In genomic region chr10:100186253-100186780, GRCh38 we compare ENCODE assay signal across 8 cellular contexts. TPM values are rescaled to one million over a fixed set of nuclear protein-coding genes. Genes with fewer than 3 reads are reported as not detected.
DNase-seq lines count a peak whose midpoint lies in the region; ATAC-seq and TF ChIP-seq lines count a peak whose summit lies in the region.

No MANE protein-coding gene starts in this region.

- no peaks in the 10 kb centered on the region; the same call in 1 of the 2 replicates for H3K36me3 ChIP-seq in Caco-2 (ENCODE audit: control insufficient read depth, insufficient read depth, low read length)
- peaks cover 2 to 4% of the 10 kb centered on the region in 2 donors for H3K36me3 ChIP-seq in aorta (ENCODE audit: control insufficient read depth in 1 of 2, insufficient read depth in 2 of 2, low read length in 1 of 2)

- peak overlapping the region; percentile 76 for H3K4me3 Mint-ChIP-seq in Caco-2 (ENCODE audit: unreplicated experiment)

- 0% methylated on average over 14 of the region's 14 CpGs for WGBS in aorta, 2 donors

- BruUV-seq in Caco-2 (replicated peaks; lab: Mats Ljungman, UMichigan) = TSS peak; percentile 84

- no peaks in the 10 kb centered on the region for H3K9me3 Mint-ChIP-seq in Caco-2 (ENCODE audit: unreplicated experiment)

- DNase-seq in Caco-2 (peak; percentile 39 to 52), RWPE1 (ENCODE audit: low spot score) (peak; percentile 41), aorta (peak in 1 of 2 donors; percentile 52), globus pallidus (ENCODE audit: low spot score) (no peak)
- DNase-seq in effector CD4-positive, alpha-beta T cell = peak; percentile 4

- H3K4me3 ChIP-seq in Caco-2 (ENCODE audit: low read depth, low read length) = peak overlapping the region; percentile 71
- peak overlapping the region; percentile 79 for H3K4me3 ChIP-seq in mononuclear cell (ENCODE audit: low read length)
- H3K4me3 ChIP-seq in aorta (ENCODE audit: low read length in 2 of 2) = peak overlapping the region; percentile 43 to 74

- CTCF ChIA-PET in Caco-2 (lab: Charles Lee) (interaction anchor here (0.6 kb wide), 1 partner anchor 146 kb away, joined by 3 read pairs; no protein-coding TSS in a partner anchor), RWPE1 (lab: Yijun Ruan, JAX) (interaction anchor here (0.6 kb wide), 1 partner anchor 394 kb away, joined by 4 read pairs; no protein-coding TSS in a partner anchor)

- no peaks in the 10 kb centered on the region for H3K9me3 ChIP-seq in Caco-2
- no peaks in the 10 kb centered on the region for H3K9me3 ChIP-seq in mononuclear cell (ENCODE audit: low read depth, low read length)
- no peaks in the 10 kb centered on the region for H3K9me3 ChIP-seq in aorta (ENCODE audit: control insufficient read depth, low read length)

- no peaks in the 10 kb centered on the region for H3K27me3 ChIP-seq in Caco-2 (replicated peaks; ENCODE audit: control insufficient read depth, insufficient read depth, low read length)
- H3K27me3 ChIP-seq in mononuclear cell (ENCODE audit: insufficient read depth, low read length) = no peaks in the 10 kb centered on the region
- H3K27me3 ChIP-seq in aorta (ENCODE audit: control insufficient read depth in 1 of 2, insufficient read depth in 2 of 2, low read length in 1 of 2) = no peaks in the 10 kb centered on the region

- POLR2A ChIA-PET in Caco-2 (lab: Charles Lee) (no interaction called here), RWPE1 (lab: Yijun Ruan, JAX; ENCODE audit: low non-redundant PET) (no interaction called here)

- no peak for TF ChIP-seq CTCF in Caco-2 (IDR thresholded peaks at IDR 0.05; ENCODE audit: insufficient read depth in 1 of 2, low read depth in 1 of 2, low read length in 1 of 2, severe bottlenecking in 1 of 2, unreplicated experiment in 1 of 2)
- TF ChIP-seq CTCF in RWPE1 (conservative IDR thresholded peaks at IDR 0.05; ENCODE audit: low read depth) = no peak

- intact Hi-C loops in Caco-2 (cut with micrococcal nuclease; ENCODE audit: unreplicated experiment) = loop anchor here (5.0 kb wide), 1 partner anchor 339 kb away; no protein-coding TSS in a partner anchor
- intact Hi-C loops in aorta (cut with DNase I) = loop anchor here in 1 of 2 donors (5.0 to 10.0 kb wide), 2 partner anchors 41 to 442 kb away; partner anchors contain the start of gene CHUK

- H3K36me3 Mint-ChIP-seq in Caco-2 (ENCODE audit: insufficient read depth, unreplicated experiment) = peaks cover 56% of the 10 kb centered on the region

- H3K4me1 ChIP-seq in Caco-2 (peaks cover 24% of the 10 kb centered on the region), mononuclear cell (ENCODE audit: insufficient read depth, low read length) (peaks cover 52% of the 10 kb centered on the region), aorta (ENCODE audit: control insufficient read depth in 1 of 2, insufficient read depth in 2 of 2, low read length in 2 of 2) (peaks cover 0 to 1% of the 10 kb centered on the region in 2 donors)

- ATAC-seq in GM19025 (IDR thresholded peaks at IDR 0.05; ENCODE audit: low read depth, unreplicated experiment) (peak; percentile 44), HG03135 (IDR thresholded peaks at IDR 0.05; ENCODE audit: unreplicated experiment) (peak; percentile 49), aorta (ENCODE audit: low FRiP score) (peak; percentile 27)

- H3K27me3 Mint-ChIP-seq in Caco-2 (ENCODE audit: insufficient read depth, unreplicated experiment) = no peaks in the 10 kb centered on the region

- peaks cover 35% of the 10 kb centered on the region for H3K4me1 Mint-ChIP-seq in Caco-2 (ENCODE audit: low read depth, unreplicated experiment)

- peak overlapping the region; percentile 83 for H3K27ac Mint-ChIP-seq in Caco-2 (ENCODE audit: unreplicated experiment)

- H3K27ac ChIP-seq in RWPE1 = peak overlapping the region; percentile 83
- H3K27ac ChIP-seq in aorta (ENCODE audit: low read depth in 1 of 2, low read length in 2 of 2) = peak overlapping the region in 1 of 2 donors; percentile 46

RNA-seq across cellular contexts. Expression of gene ERLIN1, which starts 0.5 kb away (rescaled TPM):
- total RNA-seq in Caco-2 (2022) = 54.4 and 59.0 TPM in 2 replicates
- 2.7 TPM for total RNA-seq in mononuclear cell
- total RNA-seq in aorta = 10 to 100 TPM; 12.5 to 20.7 TPM
- 1 to 10 TPM; 5.9 to 7.2 TPM for polyA plus RNA-seq in aorta

RNA-seq across cellular contexts. Expression of gene CHUK, which starts 43.1 kb away (rescaled TPM):
- total RNA-seq in Caco-2 (2022) = 28.2 and 28.6 TPM in 2 replicates
- 20.9 TPM for total RNA-seq in mononuclear cell
- total RNA-seq in aorta = 10 to 100 TPM; 17.3 to 21.6 TPM
- 10 to 100 TPM in 1 of 2 donors, 1 to 10 TPM in 1; 9.0 to 17.8 TPM for polyA plus RNA-seq in aorta
